Comparison of ENCODE assay signal across 25 cellular contexts in genomic region chr14:94697773-94698556, GRCh38.
A peak's percentile ranks its signal among the peaks of the same experiment; 100 is the strongest.
DNase-seq lines count a peak whose midpoint lies in the region; ATAC-seq, FAIRE-seq and TF ChIP-seq lines count a peak whose summit lies in the region.
"Had no signal": no experiment of that assay in that cellular context is flagged by ENCODE, and none has a peak within 500 bp of the region (broad histone marks: within the 10 kb centered on the region; RNA-seq: fewer than 3 reads in every experiment).

No MANE protein-coding gene starts in this region.

- TF ChIP-seq RAD21 in HepG2 (CRISPR knock-in tag; IDR thresholded peaks at IDR 0.05): no peak

- no peak for DNase-seq in HepG2 (ENCODE audit: low spot score)
- DNase-seq in right lobe of liver: no peak
- no peak for DNase-seq in RWPE2 (ENCODE audit: low spot score)
- peak; percentile 43 for DNase-seq in myocyte (ENCODE audit: low read depth)
- DNase-seq in NCI-H2029 (lab: John Stamatoyannopoulos, UW): no peak
- DNase-seq in activated T-helper 1 cell treated with anti-CD3 and anti-CD28 coated beads, Interleukin-12 subunit alpha, Interleukin-12 subunit beta, Interleukin-2, Interleukin-4 antibody, amounts not matched to agents 30 ng/mL and 10 ng/mL and 1 ng/mL, durations not matched to agents 14 hours and 24 hours and 36 hours (ENCODE audit: low spot score): no peak
- DNase-seq in NCI-H2171 treated with DMSO at 0.1 percent for 48 hours (lab: John Stamatoyannopoulos, UW): no peak
- DNase-seq: 8988T, Calu3, GF-D8, NCI-H1092, NCI-H1417 treated with DMSO at 0.1 percent for 48 hours, NCI-H1694 treated with DMSO at 0.1 percent for 48 hours, NCI-H2081 treated with DMSO at 0.1 percent for 48 hours, NCI-H2171, NCI-H524, NCI-H748 treated with DMSO at 0.1 percent for 48 hours, PC-9, Right ventricle myocardium superior, T-helper 1 cell had no signal

- no peak overlapping the region for H3K9ac ChIP-seq in HepG2 (ENCODE audit: insufficient read depth, low read depth, low read length)
- H3K9ac ChIP-seq: KMS-11 had no signal

- intact Hi-C loops in HepG2 (cut with micrococcal nuclease; ENCODE audit: unreplicated experiment) (no loop called here), right lobe of liver (cut with DNase I) (no loop called here)
- intact Hi-C loops in activated T-helper 1 cell treated with anti-CD3 and anti-CD28 coated beads, Interleukin-12 subunit alpha, Interleukin-12 subunit beta, Interleukin-2, Interleukin-4 antibody, amounts not matched to agents 30 ng/mL and 10 ng/mL and 1 ng/mL, durations not matched to agents 14 hours and 24 hours and 36 hours (cut with micrococcal nuclease): loop anchor here (10.0 kb wide), 1 partner anchor 667 kb away; no protein-coding TSS in a partner anchor

- TF ChIP-seq POLR2A in HepG2 (IDR thresholded peaks at IDR 0.05; ENCODE audit: insufficient read depth in 1 of 2, low read depth in 2 of 2, low read length in 2 of 2) (no peak), right lobe of liver (IDR thresholded peaks at IDR 0.05) (no peak)

- POLR2A ChIA-PET in HepG2 (lab: Yijun Ruan, JAX): no interaction called here

- H3K9me3 ChIP-seq in HepG2 (ENCODE audit: low read length): no peaks in the 10 kb centered on the region
- H3K9me3 ChIP-seq in right lobe of liver: no peaks in the 10 kb centered on the region
- no peaks in the 10 kb centered on the region for H3K9me3 ChIP-seq in RWPE2 (ENCODE audit: severe bottlenecking)

- ATAC-seq in HepG2 (no peak), right lobe of liver (no peak), RWPE2 (ENCODE audit: low read depth) (0 out of 3 replicates have a peak, but pooled peaks have one; percentile 15)
- ATAC-seq in stimulated activated memory B cell treated with anti-CD40 and anti-IgM and Interleukin-4, amounts not matched to agents 10 μg/mL and 1 μg/mL and 100 μg/mL, for 72 hours: no peak

- H3K27ac Mint-ChIP-seq in activated T-helper 1 cell treated with anti-CD3 and anti-CD28 coated beads, Interleukin-12 subunit alpha, Interleukin-12 subunit beta, Interleukin-2, Interleukin-4 antibody, amounts not matched to agents 30 ng/mL and 10 ng/mL and 1 ng/mL, durations not matched to agents 14 hours and 24 hours and 36 hours: no peak overlapping the region
- no peak overlapping the region for H3K27ac Mint-ChIP-seq in stimulated activated memory B cell treated with anti-CD40 and anti-IgM and Interleukin-4, amounts not matched to agents 10 μg/mL and 1 μg/mL and 100 μg/mL, for 72 hours

- in situ Hi-C loops in HepG2 (cut with HindIII; ENCODE audit: extremely low pct_ligation_motif_present, low pct_unique_long_range_greater_than_20kb): no loop called here

- no peak overlapping the region for H3K4me3 Mint-ChIP-seq in activated T-helper 1 cell treated with anti-CD3 and anti-CD28 coated beads, Interleukin-12 subunit alpha, Interleukin-12 subunit beta, Interleukin-2, Interleukin-4 antibody, amounts not matched to agents 30 ng/mL and 10 ng/mL and 1 ng/mL, durations not matched to agents 14 hours and 24 hours and 36 hours
- H3K4me3 Mint-ChIP-seq in stimulated activated memory B cell treated with anti-CD40 and anti-IgM and Interleukin-4, amounts not matched to agents 10 μg/mL and 1 μg/mL and 100 μg/mL, for 72 hours: no peak overlapping the region
- H3K4me3 Mint-ChIP-seq: IgD-negative memory B cell had no signal

- no peak overlapping the region for H3K4me3 ChIP-seq in HepG2 (replicated peaks in 1 of 3; ENCODE audit: insufficient read depth in 1 of 3, low read depth in 2 of 3, low read length in 3 of 3)
- no peak overlapping the region for H3K4me3 ChIP-seq in right lobe of liver
- no peak overlapping the region for H3K4me3 ChIP-seq in RWPE2 (ENCODE audit: severe bottlenecking)
- H3K4me3 ChIP-seq: PC-9 had no signal

- H3K9me3 Mint-ChIP-seq in activated T-helper 1 cell treated with anti-CD3 and anti-CD28 coated beads, Interleukin-12 subunit alpha, Interleukin-12 subunit beta, Interleukin-2, Interleukin-4 antibody, amounts not matched to agents 30 ng/mL and 10 ng/mL and 1 ng/mL, durations not matched to agents 14 hours and 24 hours and 36 hours: no peaks in the 10 kb centered on the region
- H3K9me3 Mint-ChIP-seq in stimulated activated memory B cell treated with anti-CD40 and anti-IgM and Interleukin-4, amounts not matched to agents 10 μg/mL and 1 μg/mL and 100 μg/mL, for 72 hours: no peaks in the 10 kb centered on the region

- TF ChIP-seq EP300 in HepG2 (IDR thresholded peaks at IDR 0.05; ENCODE audit: low read depth in 2 of 2, low read length in 2 of 2): no peak
- no peak for TF ChIP-seq EP300 in HepG2 (CRISPR knock-in tag; IDR thresholded peaks at IDR 0.05; ENCODE audit: borderline replicate concordance)

- CTCF ChIA-PET in HepG2 (lab: Yijun Ruan, JAX; ENCODE audit: low intra/inter-chr PET ratio, low total read pairs): no interaction called here

- H3K36me3 ChIP-seq in HepG2 (replicated peaks in 1 of 2; ENCODE audit: control insufficient read depth in 1 of 2, insufficient read depth in 2 of 2, low read length in 2 of 2) (no peaks in the 10 kb centered on the region), right lobe of liver (no peaks in the 10 kb centered on the region), RWPE2 (ENCODE audit: low read depth) (no peaks in the 10 kb centered on the region)

- no peaks in the 10 kb centered on the region for H3K4me1 ChIP-seq in HepG2 (ENCODE audit: insufficient read depth, low read length)
- no peaks in the 10 kb centered on the region for H3K4me1 ChIP-seq in right lobe of liver
- no peaks in the 10 kb centered on the region for H3K4me1 ChIP-seq in RWPE2 (ENCODE audit: insufficient read depth, poor library complexity, severe bottlenecking)

- H3K27ac ChIP-seq in HepG2 (ENCODE audit: extremely low read length, insufficient read depth, low read length): no peak overlapping the region
- no peak overlapping the region for H3K27ac ChIP-seq in right lobe of liver
- H3K27ac ChIP-seq in RWPE2 (ENCODE audit: poor library complexity, severe bottlenecking): no peak overlapping the region
- H3K27ac ChIP-seq: KMS-11, PC-9 had no signal

- H3K27me3 Mint-ChIP-seq in activated T-helper 1 cell treated with anti-CD3 and anti-CD28 coated beads, Interleukin-12 subunit alpha, Interleukin-12 subunit beta, Interleukin-2, Interleukin-4 antibody, amounts not matched to agents 30 ng/mL and 10 ng/mL and 1 ng/mL, durations not matched to agents 14 hours and 24 hours and 36 hours (ENCODE audit: insufficient read depth): no peaks in the 10 kb centered on the region
- H3K27me3 Mint-ChIP-seq in stimulated activated memory B cell treated with anti-CD40 and anti-IgM and Interleukin-4, amounts not matched to agents 10 μg/mL and 1 μg/mL and 100 μg/mL, for 72 hours: peaks cover 40% of the 10 kb centered on the region

- 45% methylated on average over 7 of the region's 12 CpGs for WGBS in HepG2 (ENCODE audit: low lambda C conversion rate)
- 48% methylated on average over 7 of the region's 12 CpGs for WGBS in right lobe of liver (ENCODE audit: insufficient coverage, low coverage, low lambda C conversion rate, missing lambda C conversion rate)

- H3K27me3 ChIP-seq in HepG2 (ENCODE audit: control insufficient read depth in 1 of 2, insufficient read depth in 2 of 2, low read length in 2 of 2) (peaks cover 0 to 29% of the 10 kb centered on the region in 2 experiments; a peak in 2 of 5 replicates), right lobe of liver (no peaks in the 10 kb centered on the region), RWPE2 (ENCODE audit: insufficient read depth, poor library complexity, severe bottlenecking) (no peaks in the 10 kb centered on the region)

- H3K4me1 Mint-ChIP-seq in activated T-helper 1 cell treated with anti-CD3 and anti-CD28 coated beads, Interleukin-12 subunit alpha, Interleukin-12 subunit beta, Interleukin-2, Interleukin-4 antibody, amounts not matched to agents 30 ng/mL and 10 ng/mL and 1 ng/mL, durations not matched to agents 14 hours and 24 hours and 36 hours (ENCODE audit: low read depth): no peaks in the 10 kb centered on the region
- no peaks in the 10 kb centered on the region for H3K4me1 Mint-ChIP-seq in stimulated activated memory B cell treated with anti-CD40 and anti-IgM and Interleukin-4, amounts not matched to agents 10 μg/mL and 1 μg/mL and 100 μg/mL, for 72 hours
- H3K4me1 Mint-ChIP-seq: IgD-negative memory B cell had no signal

- FAIRE-seq in HepG2 (lab: Jason Lieb, UNC): no peak
- FAIRE-seq: GM12892, H54 had no signal

- no TSS peak for BruUV-seq in HepG2 (replicated peaks; lab: Mats Ljungman, UMichigan)

- no peaks in the 10 kb centered on the region for H3K79me2 ChIP-seq in HepG2 (ENCODE audit: insufficient read depth, low read length)

- no peak for TF ChIP-seq CTCF in HepG2 (CRISPR knock-in tag; IDR thresholded peaks at IDR 0.05)
- TF ChIP-seq CTCF in right lobe of liver (IDR thresholded peaks at IDR 0.05): no peak
- TF ChIP-seq CTCF in RWPE2 (IDR thresholded peaks at IDR 0.05; ENCODE audit: poor library complexity, severe bottlenecking): no peak

- no peaks in the 10 kb centered on the region for H3K36me3 Mint-ChIP-seq in activated T-helper 1 cell treated with anti-CD3 and anti-CD28 coated beads, Interleukin-12 subunit alpha, Interleukin-12 subunit beta, Interleukin-2, Interleukin-4 antibody, amounts not matched to agents 30 ng/mL and 10 ng/mL and 1 ng/mL, durations not matched to agents 14 hours and 24 hours and 36 hours (ENCODE audit: low read depth)
- H3K36me3 Mint-ChIP-seq in stimulated activated memory B cell treated with anti-CD40 and anti-IgM and Interleukin-4, amounts not matched to agents 10 μg/mL and 1 μg/mL and 100 μg/mL, for 72 hours: no peaks in the 10 kb centered on the region
- H3K36me3 Mint-ChIP-seq: IgD-negative memory B cell had no signal

- H4K20me1 ChIP-seq in HepG2 (ENCODE audit: insufficient read depth, low read length): no peaks in the 10 kb centered on the region

- H2AFZ ChIP-seq in HepG2 (ENCODE audit: low read length): no peak overlapping the region
- H2AFZ ChIP-seq: PC-9 had no signal

- H3K4me2 ChIP-seq in HepG2 (ENCODE audit: low read depth, low read length): no peak overlapping the region
- H3K4me2 ChIP-seq: KMS-11, PC-9 had no signal

TF ChIP-seq in HepG2, 621 proteins besides CTCF, POLR2A, EP300 and RAD21:
- TF ChIP-seq KAT7 (CRISPR knock-in tag; IDR thresholded peaks at IDR 0.05; ENCODE audit: borderline replicate concordance) (no peak), ZNF768 (CRISPR knock-in tag; IDR thresholded peaks at IDR 0.05) (peak; percentile 86)
TF ChIP-seq in HepG2: peak in this region for 1.
